ENCODE assay signal across 17 cellular contexts in the genomic region with DNA sequence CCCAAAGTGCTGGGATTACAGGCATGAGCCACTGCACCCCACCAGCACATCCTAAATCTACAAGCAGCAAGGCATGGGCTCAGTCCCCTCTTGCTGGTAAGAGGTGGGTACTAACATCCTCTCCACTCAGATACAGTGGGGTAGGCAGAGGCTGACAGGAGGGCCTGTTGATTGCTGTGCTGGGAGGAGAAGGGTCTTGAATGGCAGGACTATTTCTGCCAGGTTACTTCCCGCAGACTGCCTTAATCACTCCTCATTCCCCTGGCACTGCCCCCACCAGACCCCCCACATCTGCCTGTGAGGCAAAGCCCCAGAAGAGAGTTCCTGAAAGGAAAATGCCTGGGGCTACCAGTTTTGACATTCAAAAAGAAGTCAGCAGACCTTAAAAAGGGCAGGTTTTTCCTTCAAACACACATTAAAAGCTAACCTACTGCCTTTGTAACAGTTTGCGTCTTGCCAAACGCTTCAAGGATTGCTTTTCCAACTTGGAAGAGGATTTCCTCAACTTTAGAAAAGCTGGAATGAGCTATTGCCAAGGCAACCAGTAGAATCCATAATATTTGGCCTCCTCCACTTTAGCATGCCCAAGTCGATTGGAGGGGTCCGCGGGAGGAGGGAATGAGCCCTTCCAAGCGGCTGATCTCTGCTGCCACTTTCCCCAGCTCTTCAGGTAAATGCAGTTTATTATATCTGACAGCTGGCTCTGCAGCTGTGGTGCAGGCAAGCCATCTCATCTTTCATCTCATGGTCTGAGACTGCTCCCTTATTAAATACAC.
DNase-seq lines count a peak whose midpoint lies in the region; ATAC-seq and TF ChIP-seq lines count a peak whose summit lies in the region.
"Had no signal": no experiment of that assay in that cellular context is flagged by ENCODE, and none has a peak within 500 bp of the region (broad histone marks: within the 10 kb centered on the region; RNA-seq: fewer than 3 reads in every experiment).

No MANE protein-coding gene starts in this region.

- H3K27ac ChIP-seq in colonic mucosa: no peak overlapping the region
- H3K27ac ChIP-seq: Peyer's patch, suprapubic skin had no signal

- H3K4me3 Mint-ChIP-seq in CD14-positive monocyte (no peak overlapping the region), brain (no peak overlapping the region), nephron (no peak overlapping the region), chondrocyte (ENCODE audit: unreplicated experiment) (no peak overlapping the region)
- H3K4me3 Mint-ChIP-seq: activated CD4-positive, alpha-beta memory T cell treated with anti-CD3 and anti-CD28 coated beads for 36 hours; activated naive CD8-positive, alpha-beta T cell treated with anti-CD3 and anti-CD28 coated beads, Interleukin-2, amount 50 U/mL, for 24 hours; activated T-cell treated with anti-CD3 and anti-CD28 coated beads, Interleukin-2, amount 50 U/mL, for 72 hours; central memory CD8-positive, alpha-beta T cell had no signal

- TF ChIP-seq CTCF in CD14-positive monocyte (IDR thresholded peaks at IDR 0.05): no peak
- no peak for TF ChIP-seq CTCF in brain (conservative IDR thresholded peaks at IDR 0.05)
- no peak for TF ChIP-seq CTCF in nephron (IDR thresholded peaks at IDR 0.05; ENCODE audit: unreplicated experiment in 3 of 3)
- TF ChIP-seq CTCF in chondrocyte (IDR thresholded peaks at IDR 0.05): no peak
- TF ChIP-seq CTCF in colonic mucosa (IDR thresholded peaks at IDR 0.05): no peak

- H3K27ac Mint-ChIP-seq in CD14-positive monocyte (peak overlapping the region; percentile 73 to 94 (median 87)), brain (peak overlapping the region in 3 of 5 experiments; percentile 2 to 79 (median 64)), nephron (peak overlapping the region; percentile 20 to 68 (median 66)), chondrocyte (ENCODE audit: unreplicated experiment) (no peak overlapping the region)
- H3K27ac Mint-ChIP-seq: activated CD4-positive, alpha-beta memory T cell treated with anti-CD3 and anti-CD28 coated beads for 36 hours; activated naive CD8-positive, alpha-beta T cell treated with anti-CD3 and anti-CD28 coated beads, Interleukin-2, amount 50 U/mL, for 24 hours; activated T-cell treated with anti-CD3 and anti-CD28 coated beads, Interleukin-2, amount 50 U/mL, for 72 hours had no signal

- no peaks in the 10 kb centered on the region for H3K4me1 ChIP-seq in colonic mucosa
- H3K4me1 ChIP-seq: Peyer's patch had no signal

- no peak overlapping the region for H3K4me3 ChIP-seq in colonic mucosa
- H3K4me3 ChIP-seq: Peyer's patch, suprapubic skin had no signal

- H3K4me1 Mint-ChIP-seq in CD14-positive monocyte: peaks cover 38% of the 10 kb centered on the region
- peaks cover 12% of the 10 kb centered on the region for H3K4me1 Mint-ChIP-seq in brain
- peaks cover 17% of the 10 kb centered on the region for H3K4me1 Mint-ChIP-seq in nephron
- H3K4me1 Mint-ChIP-seq in chondrocyte (ENCODE audit: low read depth): peaks cover 3% of the 10 kb centered on the region
- H3K4me1 Mint-ChIP-seq: activated naive CD8-positive, alpha-beta T cell treated with anti-CD3 and anti-CD28 coated beads, Interleukin-2, amount 50 U/mL, for 24 hours; central memory CD8-positive, alpha-beta T cell had no signal

- peaks cover 0 to 8% (median 0%) of the 10 kb centered on the region in 7 donors for H3K9me3 Mint-ChIP-seq in CD14-positive monocyte
- H3K9me3 Mint-ChIP-seq in brain: peaks cover 0 to 7% (median 3%) of the 10 kb centered on the region in 5 experiments
- peaks cover 9% of the 10 kb centered on the region for H3K9me3 Mint-ChIP-seq in nephron
- peaks cover 7% of the 10 kb centered on the region for H3K9me3 Mint-ChIP-seq in chondrocyte (ENCODE audit: low read depth)
- H3K9me3 Mint-ChIP-seq: activated CD4-positive, alpha-beta memory T cell treated with anti-CD3 and anti-CD28 coated beads for 36 hours; activated naive CD8-positive, alpha-beta T cell treated with anti-CD3 and anti-CD28 coated beads, Interleukin-2, amount 50 U/mL, for 24 hours; activated T-cell treated with anti-CD3 and anti-CD28 coated beads, Interleukin-2, amount 50 U/mL, for 72 hours; central memory CD8-positive, alpha-beta T cell had no signal

- no peak for DNase-seq in CD14-positive monocyte (ENCODE audit: low spot score)
- peak; percentile 70 for DNase-seq in NCI-H2107 treated with DMSO at 0.1 percent for 48 hours (lab: John Stamatoyannopoulos, UW; ENCODE audit: unreplicated experiment)
- DNase-seq in chondrocyte (ENCODE audit: low spot score): no peak
- no peak for DNase-seq in colonic mucosa
- DNase-seq: activated CD4-positive, alpha-beta memory T cell treated with anti-CD3 and anti-CD28 coated beads for 36 hours; activated naive CD8-positive, alpha-beta T cell treated with anti-CD3 and anti-CD28 coated beads, Interleukin-2, amount 50 U/mL, for 24 hours; activated T-cell treated with anti-CD3 and anti-CD28 coated beads, Interleukin-2, amount 50 U/mL, for 72 hours; GDM1; NCI-H1092 treated with DMSO at 0.1 percent for 48 hours; Peyer's patch; stimulated activated CD4-positive, alpha-beta T cell treated with anti-CD3 and anti-CD28 coated beads, Interleukin-4, amount 100 ng/mL, for 1 hour had no signal

- H3K9me3 ChIP-seq in colonic mucosa: no peaks in the 10 kb centered on the region
- H3K9me3 ChIP-seq: Peyer's patch, suprapubic skin had no signal

- no peaks in the 10 kb centered on the region for H3K36me3 ChIP-seq in colonic mucosa
- H3K36me3 ChIP-seq: Peyer's patch, suprapubic skin had no signal

- H3K27me3 Mint-ChIP-seq in CD14-positive monocyte (ENCODE audit: low read depth in 3 of 3) (peaks cover 0 to 3% (median 0%) of the 10 kb centered on the region in 3 donors), brain (peaks cover 6% of the 10 kb centered on the region), nephron (ENCODE audit: low read depth) (peaks cover 11% of the 10 kb centered on the region), chondrocyte (ENCODE audit: low read depth) (no peaks in the 10 kb centered on the region)
- H3K27me3 Mint-ChIP-seq: activated CD4-positive, alpha-beta memory T cell treated with anti-CD3 and anti-CD28 coated beads for 36 hours; central memory CD8-positive, alpha-beta T cell had no signal

- no peak overlapping the region for H3K9ac ChIP-seq in colonic mucosa (ENCODE audit: low read depth in 2 of 2, low read length in 2 of 2)

- ATAC-seq in HG03045 (IDR thresholded peaks at IDR 0.05; ENCODE audit: unreplicated experiment) (no peak), GM18498 (IDR thresholded peaks at IDR 0.05; ENCODE audit: unreplicated experiment) (no peak)

- intact Hi-C loops in CD14-positive monocyte (cut with micrococcal nuclease): no loop called here
- intact Hi-C loops in colonic mucosa (cut with DNase I): no loop called here

- H3K36me3 Mint-ChIP-seq in CD14-positive monocyte: no peaks in the 10 kb centered on the region
- no peaks in the 10 kb centered on the region for H3K36me3 Mint-ChIP-seq in brain
- no peaks in the 10 kb centered on the region for H3K36me3 Mint-ChIP-seq in nephron (ENCODE audit: low read depth)
- H3K36me3 Mint-ChIP-seq in chondrocyte (ENCODE audit: low read depth): peaks cover 1% of the 10 kb centered on the region
- H3K36me3 Mint-ChIP-seq: activated CD4-positive, alpha-beta memory T cell treated with anti-CD3 and anti-CD28 coated beads for 36 hours had no signal

- no peaks in the 10 kb centered on the region for H3K27me3 ChIP-seq in colonic mucosa
- H3K27me3 ChIP-seq: Peyer's patch, suprapubic skin had no signal
